8 cellular contexts compared by ENCODE assay signal in the genomic region with DNA sequence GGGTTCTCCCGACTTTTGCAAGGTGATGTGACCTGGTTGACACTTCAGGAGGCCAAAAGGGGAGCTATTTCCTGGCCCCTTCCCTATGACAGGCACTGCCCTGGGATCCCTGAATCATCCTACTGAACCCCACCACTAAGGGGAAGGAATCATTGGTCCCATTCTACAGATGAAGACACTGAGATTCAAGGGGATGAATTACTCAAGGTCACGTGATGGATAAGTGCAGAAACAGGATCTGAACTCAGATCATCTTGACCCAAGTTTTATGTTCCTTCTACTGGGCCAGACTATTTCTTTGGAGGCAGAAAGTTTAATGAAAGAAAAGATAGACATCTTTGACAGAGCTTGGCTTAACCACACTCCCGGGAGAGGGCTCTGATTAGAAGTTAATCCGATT.
"Had no signal": no experiment of that assay in that cellular context is flagged by ENCODE, and none has a peak within 500 bp of the region (broad histone marks: within the 10 kb centered on the region; RNA-seq: fewer than 3 reads in every experiment).

No MANE protein-coding gene starts in this region.

- H3K4me3 ChIP-seq: GM23338, HAP-1 had no signal

- ATAC-seq: HCT116 had no signal

- H3K9me3 Mint-ChIP-seq: GM23338, IgD-negative memory B cell had no signal

- H2AFZ ChIP-seq: GM23338 had no signal

- H3K4me3 Mint-ChIP-seq: GM23338, HFFc6, IgD-negative memory B cell had no signal

- H3K9me3 ChIP-seq: HAP-1 had no signal

- H3K27ac ChIP-seq: HL-60 had no signal

- H3K27ac Mint-ChIP-seq: GM23338, HFFc6, IgD-negative memory B cell had no signal

- H3K36me3 ChIP-seq: HAP-1 had no signal

- DNase-seq: H7, HFFc6, KG1 had no signal
